In the genomic region with DNA sequence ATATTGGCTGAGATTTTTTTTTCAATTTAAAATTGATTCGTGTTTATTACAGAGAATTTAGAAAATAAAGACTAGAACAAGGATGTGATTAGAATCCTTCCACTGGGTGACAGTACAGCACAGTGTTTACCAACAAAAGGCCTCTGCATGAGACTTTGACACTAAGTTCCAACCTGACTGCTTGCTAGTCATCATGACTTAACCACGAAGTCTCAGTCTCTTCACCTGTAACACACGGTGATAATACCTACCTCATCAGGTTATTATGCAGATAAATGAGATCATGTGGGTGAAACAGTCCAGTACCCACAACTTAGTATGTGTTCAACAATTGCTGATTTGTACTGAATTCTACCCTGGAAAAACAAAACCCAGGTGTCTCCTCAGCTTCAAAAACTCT, we compare ENCODE assay signal across 29 cellular contexts.
"Had no signal": no experiment of that assay in that cellular context is flagged by ENCODE, and none has a peak within 500 bp of the region (broad histone marks: within the 10 kb centered on the region; RNA-seq: fewer than 3 reads in every experiment).

No MANE protein-coding gene starts in this region.

- ATAC-seq: activated CD8-positive, alpha-beta T cell treated with anti-CD3 and anti-CD28 coated beads for 36 hours; activated naive CD8-positive, alpha-beta T cell treated with anti-CD3 and anti-CD28 coated beads, Interleukin-2, amount 50 U/mL, for 24 hours; activated T-cell treated with anti-CD3 and anti-CD28 coated beads, Interleukin-2, amount 50 U/mL, for 4 hours; body of pancreas; gastroesophageal sphincter; heart right ventricle; T-helper 17 cell had no signal

- DNase-seq: activated B cell treated with CpG ODN at 0.5 μM for 24 hours; activated CD4-positive, alpha-beta T cell treated with anti-CD3 and anti-CD28 coated beads for 1 hour; activated CD4-positive, alpha-beta T cell treated with anti-CD3 and anti-CD28 coated beads for 48 hours; activated CD4-positive, alpha-beta T cell treated with anti-CD3 and anti-CD28 coated beads, Interleukin-2, amount 50 U/mL, for 1 hour; activated CD4-positive, alpha-beta T cell treated with anti-CD3 and anti-CD28 coated beads, Interleukin-2, amount 50 U/mL, for 48 hours; activated CD8-positive, alpha-beta memory T cell treated with anti-CD3 and anti-CD28 coated beads for 24 hours; activated CD8-positive, alpha-beta T cell treated with anti-CD3 and anti-CD28 coated beads for 36 hours; activated effector memory CD4-positive, alpha-beta T cell treated with anti-CD3 and anti-CD28 coated beads, Interleukin-2, amount 50 U/mL, for 16 hours; activated naive CD4-positive, alpha-beta T cell treated with anti-CD3 and anti-CD28 coated beads for 36 hours; activated naive CD8-positive, alpha-beta T cell treated with anti-CD3 and anti-CD28 coated beads for 36 hours; activated naive CD8-positive, alpha-beta T cell treated with anti-CD3 and anti-CD28 coated beads, Interleukin-2, amount 50 U/mL, for 24 hours; activated T-cell treated with anti-CD3 and anti-CD28 coated beads, Interleukin-2, amount 50 U/mL, for 4 hours; adrenal gland; amygdala; aorta; body of pancreas; dorsolateral prefrontal cortex; effector memory CD4-positive, alpha-beta T cell; endodermal cell; erythroblast; foreskin melanocyte; heart right ventricle; T-helper 1 cell; T-helper 17 cell; T1000; WERI-Rb-1 had no signal

- H3K27me3 ChIP-seq: adrenal gland, body of pancreas, dorsolateral prefrontal cortex, esophagus muscularis mucosa, gastroesophageal sphincter, heart right ventricle had no signal

- H3K36me3 ChIP-seq: adrenal gland, WERI-Rb-1 had no signal

- H3K4me1 ChIP-seq: adrenal gland, body of pancreas, esophagus muscularis mucosa, gastroesophageal sphincter, heart right ventricle had no signal

- H3K9me3 ChIP-seq: adrenal gland, body of pancreas, esophagus muscularis mucosa, gastroesophageal sphincter, heart right ventricle had no signal

- H3K4me3 ChIP-seq: adrenal gland, body of pancreas, coronary artery, dorsolateral prefrontal cortex, esophagus muscularis mucosa, gastroesophageal sphincter, heart right ventricle had no signal

- H3K27ac ChIP-seq: adrenal gland, body of pancreas, coronary artery, dorsolateral prefrontal cortex, esophagus muscularis mucosa, gastroesophageal sphincter, heart right ventricle, WERI-Rb-1 had no signal
